ENCODE assay signal across 13 cellular contexts in the genomic region with DNA sequence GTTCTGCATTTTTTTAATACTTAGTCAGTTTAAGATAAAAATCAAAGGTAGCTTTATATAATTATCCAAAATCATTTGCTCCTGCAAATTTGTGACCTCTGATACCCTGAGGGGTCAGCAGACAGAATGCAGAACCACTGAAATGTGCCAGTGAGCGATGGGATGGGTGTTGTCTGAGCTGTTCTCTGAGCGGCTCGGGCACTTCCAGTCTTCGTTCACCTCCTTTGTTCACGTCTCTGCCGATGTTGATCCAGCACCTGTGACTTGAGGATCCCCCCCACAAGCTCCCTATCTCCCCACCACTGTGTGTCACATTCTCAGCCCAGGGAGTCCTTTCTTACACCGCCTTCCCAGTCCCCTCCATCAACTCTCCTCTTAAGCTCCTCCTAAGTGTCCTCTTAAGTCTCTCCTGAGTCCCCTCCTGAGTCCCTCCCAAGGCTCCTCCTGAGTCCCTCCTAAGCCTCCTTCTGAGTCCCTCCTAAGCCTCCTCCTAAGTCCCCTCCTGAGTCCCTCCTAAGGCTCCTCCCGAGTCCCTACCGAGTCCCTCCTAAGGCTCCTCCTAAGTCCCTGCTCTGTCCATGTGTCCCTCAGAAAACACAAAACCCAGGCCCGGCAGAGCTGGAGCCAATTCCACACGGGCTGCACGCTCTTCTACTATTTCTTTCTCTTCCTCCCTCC. TPM values are rescaled to one million over a fixed set of nuclear protein-coding genes. Genes with fewer than 3 reads are reported as not detected.
A peak's percentile ranks its signal among the peaks of the same experiment; 100 is the strongest.
DNase-seq lines count a peak whose midpoint lies in the region; ATAC-seq and TF ChIP-seq lines count a peak whose summit lies in the region.
"Had no signal": no experiment of that assay in that cellular context is flagged by ENCODE, and none has a peak within 500 bp of the region (broad histone marks: within the 10 kb centered on the region; RNA-seq: fewer than 3 reads in every experiment).

No MANE protein-coding gene starts in this region.

- H3K27me3 ChIP-seq in left lung (no peaks in the 10 kb centered on the region), gastrocnemius medialis (no peaks in the 10 kb centered on the region), testis (no peaks in the 10 kb centered on the region)

- no peak for ATAC-seq in activated CD8-positive, alpha-beta T cell treated with anti-CD3 and anti-CD28 coated beads, Interleukin-2, amount 10 ng/mL, durations not matched to agents 7 days and 5 days
- ATAC-seq in left lung: peak; percentile 17
- ATAC-seq in stimulated activated naive B cell treated with anti-CD40 and anti-IgM and Interleukin-4, amounts not matched to agents 10 μg/mL and 1 μg/mL and 100 μg/mL, for 72 hours (replicated peaks): no peak
- ATAC-seq in gastrocnemius medialis: no peak
- ATAC-seq: left lobe of liver had no signal

- H3K27ac ChIP-seq in left lung: no peak overlapping the region
- H3K27ac ChIP-seq in gastrocnemius medialis: no peak overlapping the region
- H3K27ac ChIP-seq in testis: no peak overlapping the region
- H3K27ac ChIP-seq: prostate gland had no signal

- H3K36me3 Mint-ChIP-seq in activated naive CD4-positive, alpha-beta T cell treated with anti-CD3 and anti-CD28 coated beads, Interleukin-2, amount 10 ng/mL, durations not matched to agents 7 days and 5 days: peaks cover 72% of the 10 kb centered on the region
- peaks cover 89% of the 10 kb centered on the region for H3K36me3 Mint-ChIP-seq in activated CD8-positive, alpha-beta T cell treated with anti-CD3 and anti-CD28 coated beads, Interleukin-2, amount 10 ng/mL, durations not matched to agents 7 days and 5 days (ENCODE audit: low read depth)
- peaks cover 68 to 75% of the 10 kb centered on the region in 2 donors for H3K36me3 Mint-ChIP-seq in stimulated activated naive B cell treated with anti-CD40 and anti-IgM and Interleukin-4, amounts not matched to agents 10 μg/mL and 1 μg/mL and 100 μg/mL, for 72 hours

- CTCF ChIA-PET in activated naive CD4-positive, alpha-beta T cell treated with anti-CD3 and anti-CD28 coated beads, Interleukin-2, amount 10 ng/mL, durations not matched to agents 7 days and 5 days (lab: Charles Lee): no interaction called here
- CTCF ChIA-PET in activated CD8-positive, alpha-beta T cell treated with anti-CD3 and anti-CD28 coated beads, Interleukin-2, amount 10 ng/mL, durations not matched to agents 7 days and 5 days (lab: Charles Lee): interaction anchor here (0.7 kb wide), 1 partner anchor 18 kb away, joined by 3 read pairs; no protein-coding TSS in a partner anchor

- H3K36me3 ChIP-seq in left lung (peaks cover 0 to 100% of the 10 kb centered on the region in 2 donors), gastrocnemius medialis (peaks cover 0 to 95% of the 10 kb centered on the region in 2 donors), testis (ENCODE audit: low read depth, missing control alignments) (no peaks in the 10 kb centered on the region)

- peaks cover 0 to 13% of the 10 kb centered on the region in 2 donors for H3K9me3 ChIP-seq in left lung
- no peaks in the 10 kb centered on the region for H3K9me3 ChIP-seq in gastrocnemius medialis
- no peaks in the 10 kb centered on the region for H3K9me3 ChIP-seq in testis
- H3K9me3 ChIP-seq: prostate gland had no signal

- no peak for TF ChIP-seq POLR2A in gastrocnemius medialis (IDR thresholded peaks at IDR 0.05)
- no peak for TF ChIP-seq POLR2A in testis (IDR thresholded peaks at IDR 0.05)

- 73 to 87% methylated on average over 12 of the region's 12 CpGs for WGBS in testis, 2 donors

- peak overlapping the region; percentile 45 for H3K27ac Mint-ChIP-seq in activated naive CD4-positive, alpha-beta T cell treated with anti-CD3 and anti-CD28 coated beads, Interleukin-2, amount 10 ng/mL, durations not matched to agents 7 days and 5 days
- H3K27ac Mint-ChIP-seq in activated CD8-positive, alpha-beta T cell treated with anti-CD3 and anti-CD28 coated beads, Interleukin-2, amount 10 ng/mL, durations not matched to agents 7 days and 5 days: peak overlapping the region; percentile 19
- H3K27ac Mint-ChIP-seq in stimulated activated naive B cell treated with anti-CD40 and anti-IgM and Interleukin-4, amounts not matched to agents 10 μg/mL and 1 μg/mL and 100 μg/mL, for 72 hours: peak overlapping the region; percentile 9

- TF ChIP-seq CTCF in left lung (IDR thresholded peaks at IDR 0.05): no peak
- TF ChIP-seq CTCF in gastrocnemius medialis (IDR thresholded peaks at IDR 0.05 in 4 of 5, conservative IDR thresholded peaks at IDR 0.05 in 1 of 5): no peak
- no peak for TF ChIP-seq CTCF in testis (IDR thresholded peaks at IDR 0.05)

- in situ Hi-C loops in gastrocnemius medialis (cut with MboI; ENCODE audit: low sequenced_read_pairs in 4 of 4): no loop called here

- no peak for DNase-seq in activated naive CD4-positive, alpha-beta T cell treated with anti-CD3 and anti-CD28 coated beads, Interleukin-2, amount 10 ng/mL, durations not matched to agents 7 days and 5 days
- DNase-seq in activated naive CD4-positive, alpha-beta T cell treated with anti-CD3 and anti-CD28 coated beads, Interleukin-2, amount 50 U/mL, for 16 hours: no peak
- no peak for DNase-seq in activated CD8-positive, alpha-beta T cell treated with anti-CD3 and anti-CD28 coated beads, Interleukin-2, amount 10 ng/mL, durations not matched to agents 7 days and 5 days
- DNase-seq in left lung (no peak), gastrocnemius medialis (no peak), testis (no peak), NCI-H2196 (lab: John Stamatoyannopoulos, UW; ENCODE audit: unreplicated experiment) (no peak)
- no peak for DNase-seq in stimulated activated naive B cell treated with anti-CD40 and anti-IgM and Interleukin-4, amounts not matched to agents 10 μg/mL and 1 μg/mL and 100 μg/mL, for 72 hours
- DNase-seq: amniotic stem cell, COR-L47, NCI-H446 treated with DMSO at 0.1 percent for 48 hours had no signal

- no peak overlapping the region for H3K4me3 Mint-ChIP-seq in activated naive CD4-positive, alpha-beta T cell treated with anti-CD3 and anti-CD28 coated beads, Interleukin-2, amount 10 ng/mL, durations not matched to agents 7 days and 5 days
- no peak overlapping the region for H3K4me3 Mint-ChIP-seq in activated CD8-positive, alpha-beta T cell treated with anti-CD3 and anti-CD28 coated beads, Interleukin-2, amount 10 ng/mL, durations not matched to agents 7 days and 5 days
- no peak overlapping the region for H3K4me3 Mint-ChIP-seq in stimulated activated naive B cell treated with anti-CD40 and anti-IgM and Interleukin-4, amounts not matched to agents 10 μg/mL and 1 μg/mL and 100 μg/mL, for 72 hours

- H3K4me1 Mint-ChIP-seq in activated naive CD4-positive, alpha-beta T cell treated with anti-CD3 and anti-CD28 coated beads, Interleukin-2, amount 10 ng/mL, durations not matched to agents 7 days and 5 days: no peaks in the 10 kb centered on the region
- H3K4me1 Mint-ChIP-seq in activated CD8-positive, alpha-beta T cell treated with anti-CD3 and anti-CD28 coated beads, Interleukin-2, amount 10 ng/mL, durations not matched to agents 7 days and 5 days (ENCODE audit: low read depth): peaks cover 2% of the 10 kb centered on the region
- peaks cover 0 to under 1% of the 10 kb centered on the region in 2 donors for H3K4me1 Mint-ChIP-seq in stimulated activated naive B cell treated with anti-CD40 and anti-IgM and Interleukin-4, amounts not matched to agents 10 μg/mL and 1 μg/mL and 100 μg/mL, for 72 hours

- peaks cover 5% of the 10 kb centered on the region for H3K9me3 Mint-ChIP-seq in activated naive CD4-positive, alpha-beta T cell treated with anti-CD3 and anti-CD28 coated beads, Interleukin-2, amount 10 ng/mL, durations not matched to agents 7 days and 5 days
- peaks cover 4% of the 10 kb centered on the region for H3K9me3 Mint-ChIP-seq in activated CD8-positive, alpha-beta T cell treated with anti-CD3 and anti-CD28 coated beads, Interleukin-2, amount 10 ng/mL, durations not matched to agents 7 days and 5 days (ENCODE audit: insufficient read depth)
- H3K9me3 Mint-ChIP-seq in stimulated activated naive B cell treated with anti-CD40 and anti-IgM and Interleukin-4, amounts not matched to agents 10 μg/mL and 1 μg/mL and 100 μg/mL, for 72 hours: peaks cover 5% of the 10 kb centered on the region in 2 donors

- intact Hi-C loops in left lung (cut with DNase I) (no loop called here), gastrocnemius medialis (cut with DNase I; ENCODE audit: low total_unique reads) (loop anchor here (10.0 kb wide), 1 partner anchor 1887 kb away; no protein-coding TSS in a partner anchor), testis (cut with DNase I; ENCODE audit: low total_unique reads) (no loop called here)

- H3K27me3 Mint-ChIP-seq in activated naive CD4-positive, alpha-beta T cell treated with anti-CD3 and anti-CD28 coated beads, Interleukin-2, amount 10 ng/mL, durations not matched to agents 7 days and 5 days: no peaks in the 10 kb centered on the region
- H3K27me3 Mint-ChIP-seq in activated CD8-positive, alpha-beta T cell treated with anti-CD3 and anti-CD28 coated beads, Interleukin-2, amount 10 ng/mL, durations not matched to agents 7 days and 5 days (ENCODE audit: low read depth): no peaks in the 10 kb centered on the region
- H3K27me3 Mint-ChIP-seq in stimulated activated naive B cell treated with anti-CD40 and anti-IgM and Interleukin-4, amounts not matched to agents 10 μg/mL and 1 μg/mL and 100 μg/mL, for 72 hours: no peaks in the 10 kb centered on the region

- H3K4me1 ChIP-seq in left lung (no peaks in the 10 kb centered on the region), gastrocnemius medialis (no peaks in the 10 kb centered on the region), testis (no peaks in the 10 kb centered on the region)
- H3K4me1 ChIP-seq: prostate gland had no signal

- POLR2A ChIA-PET in activated CD8-positive, alpha-beta T cell treated with anti-CD3 and anti-CD28 coated beads, Interleukin-2, amount 10 ng/mL, durations not matched to agents 7 days and 5 days (lab: Charles Lee): interaction anchor here (0.9 kb wide), 1 partner anchor 9 kb away, joined by 3 read pairs; no protein-coding TSS in a partner anchor

- no peak overlapping the region for H3K4me3 ChIP-seq in left lung
- H3K4me3 ChIP-seq in gastrocnemius medialis: no peak overlapping the region
- no peak overlapping the region for H3K4me3 ChIP-seq in testis
- H3K4me3 ChIP-seq: prostate gland had no signal

RNA-seq across cellular contexts. Expression of gene RNF213, which starts 47.5 kb away (rescaled TPM):
- 100 to 1,000 TPM; 438 to 455 TPM for total RNA-seq in activated CD8-positive, alpha-beta T cell treated with anti-CD3 and anti-CD28 coated beads, Interleukin-2, amount 10 ng/mL, durations not matched to agents 7 days and 5 days
- total RNA-seq in left lung (100 to 1,000 TPM; 212 to 264 TPM), gastrocnemius medialis (10 to 100 TPM; 24.1 to 51.8 (median 28.6) TPM), testis (10 to 100 TPM; 66.9 to 68.9 TPM)
- polyA plus RNA-seq in testis (ENCODE audit: insufficient read depth, low read depth, low replicate concordance): 25.3 TPM
